ENCODE assay signal across 10 cellular contexts in the genomic region with DNA sequence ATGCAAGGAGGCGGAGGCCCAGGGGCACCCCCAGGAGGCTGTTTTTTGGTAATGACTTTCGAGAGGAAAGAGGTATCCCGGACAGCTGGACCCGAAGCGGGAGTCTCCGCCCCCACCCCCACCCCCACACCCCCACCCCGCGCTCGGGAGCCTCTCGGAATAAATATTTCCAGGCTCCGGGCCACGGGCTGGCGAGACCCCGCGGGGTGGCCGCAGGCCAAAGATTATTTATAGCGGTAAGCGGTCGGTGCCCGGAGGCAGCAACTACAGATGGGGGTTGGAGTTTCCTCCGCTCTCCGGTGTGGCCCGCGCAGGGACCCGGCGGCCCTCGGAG. TPM values are rescaled to one million over a fixed set of nuclear protein-coding genes. Genes with fewer than 3 reads are reported as not detected.
DNase-seq lines count a peak whose midpoint lies in the region; ATAC-seq and TF ChIP-seq lines count a peak whose summit lies in the region.
"Had no signal": no experiment of that assay in that cellular context is flagged by ENCODE, and none has a peak within 500 bp of the region (broad histone marks: within the 10 kb centered on the region; RNA-seq: fewer than 3 reads in every experiment).

No MANE protein-coding gene starts in this region.

- intact Hi-C loops in CD8-positive, alpha-beta T cell (cut with DNase I, micrococcal nuclease) = no loop called here

- H3K4me3 Mint-ChIP-seq in CD8-positive, alpha-beta T cell = peak overlapping the region; percentile 29

- H3K4ac ChIP-seq in trophoblast cell (ENCODE audit: low read depth, low read length) = no peak overlapping the region

- H3K4me3 ChIP-seq in CD8-positive, alpha-beta T cell (ENCODE audit: low read depth, low read length) = peak overlapping the region; percentile 43
- H3K4me3 ChIP-seq in SJCRH30 (peak overlapping the region; percentile 56), right atrium auricular region (peak overlapping the region; percentile 40 to 65), trophoblast cell (ENCODE audit: low read depth, low read length) (peak overlapping the region; percentile 64)

- H2BK12ac ChIP-seq in trophoblast cell (ENCODE audit: low read length) = no peak overlapping the region

- H3K27me3 ChIP-seq in CD8-positive, alpha-beta T cell (ENCODE audit: insufficient read depth, low read length) = peaks cover 34% of the 10 kb centered on the region
- H3K27me3 ChIP-seq in SJCRH30 (no peaks in the 10 kb centered on the region; the same call in 1 of the 2 replicates), right atrium auricular region (peaks cover 9 to 36% of the 10 kb centered on the region in 2 donors), trophoblast cell (ENCODE audit: insufficient read depth, low read length) (peaks cover 56% of the 10 kb centered on the region)

- no CpG with 5 or more reads among the region's 27 CpGs for WGBS in trophoblast cell (ENCODE audit: extremely low coverage, insufficient coverage, insufficient read length)

- H2BK5ac ChIP-seq in trophoblast cell (ENCODE audit: low read depth, low read length, poor library complexity) = no peak overlapping the region

- H3K36me3 ChIP-seq in CD8-positive, alpha-beta T cell (ENCODE audit: insufficient read depth, low read length) = no peaks in the 10 kb centered on the region
- H3K36me3 ChIP-seq in SJCRH30 (no peaks in the 10 kb centered on the region), right atrium auricular region (no peaks in the 10 kb centered on the region), trophoblast cell (ENCODE audit: control insufficient read depth in 1 of 2, insufficient read depth in 2 of 2, low read length in 2 of 2) (no peaks in the 10 kb centered on the region)
- H3K36me3 ChIP-seq: neutrophil had no signal

- no peak overlapping the region for H3K14ac ChIP-seq in trophoblast cell (ENCODE audit: low read length)

- H3K27me3 Mint-ChIP-seq in CD8-positive, alpha-beta T cell (ENCODE audit: low read depth) = peaks cover 51% of the 10 kb centered on the region

- no peaks in the 10 kb centered on the region for H3K79me2 ChIP-seq in trophoblast cell (ENCODE audit: control insufficient read depth, insufficient read depth, low read length, poor library complexity)

- H3K9me3 ChIP-seq in CD8-positive, alpha-beta T cell (ENCODE audit: low read length) = no peaks in the 10 kb centered on the region
- H3K9me3 ChIP-seq in SJCRH30 (replicated peaks) = no peaks in the 10 kb centered on the region
- H3K9me3 ChIP-seq in right atrium auricular region = no peaks in the 10 kb centered on the region
- H3K9me3 ChIP-seq in trophoblast cell (ENCODE audit: insufficient read depth, low read depth, low read length) = peaks cover 24% of the 10 kb centered on the region
- H3K9me3 ChIP-seq: neutrophil had no signal

- TF ChIP-seq CTCF in CD8-positive, alpha-beta T cell (IDR thresholded peaks at IDR 0.05) = no peak
- TF ChIP-seq CTCF in right atrium auricular region (IDR thresholded peaks at IDR 0.05) = no peak

- H3K27ac ChIP-seq in CD8-positive, alpha-beta T cell (ENCODE audit: low read depth, low read length) = no peak overlapping the region
- H3K27ac ChIP-seq in SJCRH30 (peak overlapping the region; percentile 44; the same call in 1 of the 2 replicates), right atrium auricular region (peak overlapping the region; percentile 51 to 73), trophoblast cell (ENCODE audit: low read depth, low read length) (no peak overlapping the region)
- H3K27ac ChIP-seq: neutrophil had no signal

- POLR2A ChIA-PET in CD8-positive, alpha-beta T cell (lab: Charles Lee) = no interaction called here

- H3K18ac ChIP-seq in trophoblast cell (ENCODE audit: low read length) = no peak overlapping the region

- H3K79me1 ChIP-seq in trophoblast cell (ENCODE audit: low read length) = peaks cover 2% of the 10 kb centered on the region

- H3K4me1 ChIP-seq in CD8-positive, alpha-beta T cell (ENCODE audit: insufficient read depth, low read length) = peaks cover 40% of the 10 kb centered on the region
- peaks cover 12% of the 10 kb centered on the region for H3K4me1 ChIP-seq in SJCRH30
- H3K4me1 ChIP-seq in right atrium auricular region = peaks cover 0 to 69% of the 10 kb centered on the region in 2 donors
- peaks cover 26 to 31% of the 10 kb centered on the region in 2 experiments for H3K4me1 ChIP-seq in trophoblast cell (ENCODE audit: control insufficient read depth in 1 of 2, insufficient read depth in 2 of 2, low read length in 2 of 2)

- H2AK5ac ChIP-seq in trophoblast cell (ENCODE audit: low read length) = no peak overlapping the region

- H3K9me3 Mint-ChIP-seq in CD8-positive, alpha-beta T cell = no peaks in the 10 kb centered on the region

- no peak overlapping the region for H3K27ac Mint-ChIP-seq in CD8-positive, alpha-beta T cell

- ATAC-seq in CD8-positive, alpha-beta T cell = no peak
- ATAC-seq in HG03439 (IDR thresholded peaks at IDR 0.05; ENCODE audit: unreplicated experiment) (no peak), HG03039 (IDR thresholded peaks at IDR 0.05; ENCODE audit: unreplicated experiment) (no peak)

- CTCF ChIA-PET in CD8-positive, alpha-beta T cell (lab: Charles Lee) = no interaction called here

- no peaks in the 10 kb centered on the region for H3K36me3 Mint-ChIP-seq in CD8-positive, alpha-beta T cell

- no peak overlapping the region for H4K8ac ChIP-seq in trophoblast cell (ENCODE audit: low read depth, low read length)

- peak in 2 of 7 experiments; percentile 9 to 13 for DNase-seq in CD8-positive, alpha-beta T cell
- DNase-seq in SJCRH30 = peak in 1 of 2 experiments; percentile 34
- peak; percentile 58 for DNase-seq in right atrium auricular region (ENCODE audit: low spot score)
- peak; percentile 61 to 79 for DNase-seq in trophoblast cell
- no peak for DNase-seq in NCI-H1436 treated with DMSO at 0.1 percent for 48 hours (lab: John Stamatoyannopoulos, UW)
- no peak for DNase-seq in hepatic stellate cell (ENCODE audit: low spot score)
- DNase-seq: effector CD8-positive, alpha-beta T cell had no signal

- H2AFZ ChIP-seq in trophoblast cell (ENCODE audit: insufficient read depth, low read length, poor library complexity) = no peak overlapping the region

- H3K4me2 ChIP-seq in trophoblast cell (ENCODE audit: low read length) = peak overlapping the region; percentile 90

- no peak overlapping the region for H2BK120ac ChIP-seq in trophoblast cell (ENCODE audit: insufficient read depth, low read length, poor library complexity)

- H4K91ac ChIP-seq in trophoblast cell (ENCODE audit: low read depth, low read length) = no peak overlapping the region

- H3K23ac ChIP-seq in trophoblast cell (ENCODE audit: low read length) = no peak overlapping the region

- no peak overlapping the region for H4K12ac ChIP-seq in trophoblast cell (ENCODE audit: low read depth, low read length)

- H3K4me1 Mint-ChIP-seq in CD8-positive, alpha-beta T cell (ENCODE audit: low read depth) = peaks cover 37% of the 10 kb centered on the region

- H3K9ac ChIP-seq in trophoblast cell (ENCODE audit: low read length) = no peak overlapping the region

RNA-seq across cellular contexts. Expression of a gene that starts 3.3 kb away (rescaled TPM):
- total RNA-seq in CD8-positive, alpha-beta T cell = not detected
- 9.7 and 11.3 TPM in 2 replicates for total RNA-seq in SJCRH30 (2014; rRNA removed; shearing (Covaris generic))
- total RNA-seq in right atrium auricular region = 10 to 100 TPM in 1 of 2 donors, 1 to 10 TPM in 1; 2.5 to 12.8 TPM
- 5.7 and 5.9 TPM in 2 replicates for polyA plus RNA-seq in trophoblast cell (2013)

Comparison
In these comparisons a context has a peak if more than half of its experiments do, and no peak if none do; other contexts are left out.
1. DNase-seq: peak in right atrium auricular region (single experiment) and trophoblast cell (2 of 2); none in NCI-H1436 treated with DMSO at 0.1 percent for 48 hours (single experiment) and hepatic stellate cell (single experiment).
2. H3K27ac ChIP-seq: peak in SJCRH30 (single experiment) and right atrium auricular region (2 of 2); none in CD8-positive, alpha-beta T cell (single experiment) and trophoblast cell (single experiment).
3. Peak in every context shown above with its lines, with median percentiles within 50 percentile points of each other: H3K4me3 ChIP-seq.